In the genomic region with DNA sequence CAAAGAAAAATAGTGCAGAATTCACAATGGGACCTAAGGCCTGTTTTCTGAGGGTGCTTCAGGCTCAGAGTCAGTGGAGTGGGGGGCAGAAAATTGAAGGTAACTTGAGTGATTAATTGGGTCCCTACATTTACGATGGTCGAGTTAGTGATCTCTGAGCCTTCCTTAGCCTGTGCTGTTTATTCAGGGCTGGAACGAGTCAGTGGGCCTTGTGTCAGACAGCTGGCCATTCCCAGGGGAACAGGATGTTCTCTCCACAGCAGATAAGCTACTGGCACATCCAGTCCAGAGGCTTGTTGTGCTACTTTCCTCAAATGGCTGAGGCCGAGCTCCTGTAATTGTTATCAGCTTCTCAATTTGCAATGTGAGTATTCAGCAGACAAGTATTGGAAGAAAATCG, we compare ENCODE assay signal across 12 cellular contexts. TPM values are rescaled to one million over a fixed set of nuclear protein-coding genes. Genes with fewer than 3 reads are reported as not detected.
DNase-seq lines count a peak whose midpoint lies in the region; ATAC-seq and TF ChIP-seq lines count a peak whose summit lies in the region.
"Had no signal": no experiment of that assay in that cellular context is flagged by ENCODE, and none has a peak within 500 bp of the region (broad histone marks: within the 10 kb centered on the region; RNA-seq: fewer than 3 reads in every experiment).

No MANE protein-coding gene starts in this region.

- H3K27ac ChIP-seq in right atrium auricular region = peak overlapping the region; percentile 78 to 94
- H3K27ac ChIP-seq in sigmoid colon = peak overlapping the region in 2 of 4 donors; percentile 8 to 14
- H3K27ac ChIP-seq: parathyroid adenoma had no signal

- no peak for ATAC-seq in GM21576 (IDR thresholded peaks at IDR 0.05; ENCODE audit: unreplicated experiment)

- TF ChIP-seq EP300 in sigmoid colon (IDR thresholded peaks at IDR 0.05) = peak in 1 of 4 donors; percentile 61

- H3K4me1 ChIP-seq in adipocyte (ENCODE audit: control insufficient read depth, insufficient read depth, low read length) (peaks cover 15% of the 10 kb centered on the region), right atrium auricular region (peaks cover 0 to 9% of the 10 kb centered on the region in 2 donors), sigmoid colon (no peaks in the 10 kb centered on the region)
- H3K4me1 ChIP-seq: parathyroid adenoma had no signal

- H3K36me3 ChIP-seq in adipocyte (ENCODE audit: control insufficient read depth, insufficient read depth, low read length, severe bottlenecking) (no peaks in the 10 kb centered on the region), right atrium auricular region (no peaks in the 10 kb centered on the region), sigmoid colon (no peaks in the 10 kb centered on the region)

- H3K9ac ChIP-seq in adipocyte (ENCODE audit: low read length) = peak overlapping the region; percentile 59
- H3K9ac ChIP-seq: parathyroid adenoma had no signal

- intact Hi-C loops in sigmoid colon (cut with DNase I) = no loop called here

- H3K9me3 ChIP-seq in adipocyte (ENCODE audit: control insufficient read depth, low read length) (no peaks in the 10 kb centered on the region), right atrium auricular region (no peaks in the 10 kb centered on the region), sigmoid colon (no peaks in the 10 kb centered on the region)

- no peak for TF ChIP-seq POLR2A in sigmoid colon (IDR thresholded peaks at IDR 0.05)

- peak overlapping the region; percentile 39 for H3K4me3 ChIP-seq in adipocyte (ENCODE audit: low read length)
- no peak overlapping the region for H3K4me3 ChIP-seq in right atrium auricular region
- H3K4me3 ChIP-seq in sigmoid colon = no peak overlapping the region

- no peak for TF ChIP-seq CTCF in right atrium auricular region (IDR thresholded peaks at IDR 0.05)
- no peak for TF ChIP-seq CTCF in sigmoid colon (IDR thresholded peaks at IDR 0.05)

- H3K27me3 ChIP-seq in adipocyte (replicated peaks; ENCODE audit: control insufficient read depth, insufficient read depth, low read length) = no peaks in the 10 kb centered on the region
- no peaks in the 10 kb centered on the region for H3K27me3 ChIP-seq in right atrium auricular region
- no peaks in the 10 kb centered on the region for H3K27me3 ChIP-seq in sigmoid colon

- WGBS in sigmoid colon, 2 donors = 37 to 47% methylated on average over 5 of the region's 5 CpGs

- peak; percentile 27 for DNase-seq in GM03348 (ENCODE audit: low spot score)
- DNase-seq in adipocyte (ENCODE audit: low read depth) = no peak
- peak; percentile 63 for DNase-seq in right atrium auricular region (ENCODE audit: low spot score)
- DNase-seq in sigmoid colon = peak; percentile 69
- no peak for DNase-seq in NCI-H2196 treated with DMSO at 0.1 percent for 48 hours (lab: John Stamatoyannopoulos, UW; ENCODE audit: unreplicated experiment)
- no peak for DNase-seq in NCI-H2171 treated with DMSO at 0.1 percent for 48 hours (lab: John Stamatoyannopoulos, UW)
- no peak for DNase-seq in activated CD4-positive, alpha-beta T cell treated with anti-CD3 and anti-CD28 coated beads, Interleukin-2, amount 50 U/mL, for 1 hour
- DNase-seq: activated CD4-positive, CD25-positive, alpha-beta regulatory T cell; activated naive CD4-positive, alpha-beta T cell; immature natural killer cell had no signal

RNA-seq across cellular contexts. Expression of a gene that starts 29.2 kb away (rescaled TPM):
- total RNA-seq in right atrium auricular region (1 to 10 TPM; 2.5 to 3.5 TPM), sigmoid colon (1 to 10 TPM; 1.2 to 4.1 (median 2.7) TPM)
- polyA plus RNA-seq in sigmoid colon = 1 to 10 TPM in 1 of 3 donors, under 1 TPM in 2; 0.60 to 1.5 (median 0.69) TPM
- polyA plus RNA-seq: immature natural killer cell had no signal

Comparison
In these comparisons a context has a peak if more than half of its experiments do, and no peak if none do; other contexts are left out.
1. DNase-seq: peak in GM03348 (single experiment), right atrium auricular region (single experiment) and sigmoid colon (single experiment); none in adipocyte (single experiment), NCI-H2196 treated with DMSO at 0.1 percent for 48 hours (single experiment), NCI-H2171 treated with DMSO at 0.1 percent for 48 hours (single experiment) and activated CD4-positive, alpha-beta T cell treated with anti-CD3 and anti-CD28 coated beads, Interleukin-2, amount 50 U/mL, for 1 hour (single experiment).